In the genomic region with DNA sequence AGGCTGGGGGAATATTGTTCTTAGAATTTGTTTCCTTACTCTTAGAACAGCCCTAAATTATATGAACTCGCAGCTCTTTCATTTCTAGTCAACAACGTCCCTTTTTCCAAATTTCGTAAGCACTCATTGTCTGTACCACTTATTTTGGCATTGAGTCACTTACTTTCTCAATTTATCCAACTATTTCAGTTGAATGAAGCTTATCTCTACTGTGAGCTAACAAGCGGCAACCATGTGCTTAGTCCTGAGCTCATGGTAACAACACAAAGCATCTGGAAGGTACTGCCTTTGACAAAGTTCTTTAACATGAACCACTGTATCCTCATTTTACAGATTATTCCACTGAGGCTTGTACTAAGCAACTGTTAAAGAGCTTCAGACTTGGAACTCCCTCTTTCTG, we compare ENCODE assay signal across 11 cellular contexts.
DNase-seq lines count a peak whose midpoint lies in the region; ATAC-seq and TF ChIP-seq lines count a peak whose summit lies in the region.
"Had no signal": no experiment of that assay in that cellular context is flagged by ENCODE, and none has a peak within 500 bp of the region (broad histone marks: within the 10 kb centered on the region; RNA-seq: fewer than 3 reads in every experiment).

No MANE protein-coding gene starts in this region.

- intact Hi-C loops in activated B cell treated with CpG ODN at 0.5 μM for 24 hours (cut with micrococcal nuclease): loop anchor here (1.0 to 5.0 kb wide), 2 partner anchors 10 to 77 kb away; no protein-coding TSS in a partner anchor
- intact Hi-C loops in psoas muscle (cut with DNase I): no loop called here

- H3K27me3 ChIP-seq in psoas muscle (ENCODE audit: insufficient read depth in 3 of 3, low read length in 2 of 3): no peaks in the 10 kb centered on the region

- no peaks in the 10 kb centered on the region for H3K27me3 Mint-ChIP-seq in activated B cell treated with CpG ODN at 0.5 μM for 24 hours

- H3K36me3 Mint-ChIP-seq in activated B cell treated with CpG ODN at 0.5 μM for 24 hours (ENCODE audit: low read depth): no peaks in the 10 kb centered on the region

- H3K4me3 ChIP-seq in psoas muscle: no peak overlapping the region

- H3K27ac ChIP-seq in psoas muscle: no peak overlapping the region

- H3K4me3 Mint-ChIP-seq in activated B cell treated with CpG ODN at 0.5 μM for 24 hours: peak overlapping the region; percentile 66
- H3K4me3 Mint-ChIP-seq: T-helper 2 cell treated with Interferon-gamma antibody and Interleukin-4, amounts not matched to agents 5 μg/mL and 100 μg/mL, for 36 hours had no signal

- peak; percentile 13 for ATAC-seq in GM19397 (IDR thresholded peaks at IDR 0.05; ENCODE audit: unreplicated experiment)
- ATAC-seq in HG03354 (IDR thresholded peaks at IDR 0.05; ENCODE audit: poor library complexity, severe bottlenecking, unreplicated experiment): peak; percentile 5
- ATAC-seq in activated B cell treated with CpG ODN at 0.5 μM for 24 hours (ENCODE audit: low read depth): peak; percentile 5
- no peak for ATAC-seq in GM18870 (IDR thresholded peaks at IDR 0.05; ENCODE audit: unreplicated experiment)
- ATAC-seq in psoas muscle: no peak

- H3K9me3 ChIP-seq in psoas muscle: no peaks in the 10 kb centered on the region

- DNase-seq in activated B cell treated with CpG ODN at 0.5 μM for 24 hours (no peak), pons (ENCODE audit: low spot score) (peak; percentile 30), NCI-H748 (lab: John Stamatoyannopoulos, UW; ENCODE audit: unreplicated experiment) (no peak), psoas muscle (no peak), amygdala (lab: John Stamatoyannopoulos, UW) (no peak)
- DNase-seq: Kasumi-1, NCI-H524 treated with DMSO at 0.1 percent for 48 hours had no signal

- H3K4me1 Mint-ChIP-seq in activated B cell treated with CpG ODN at 0.5 μM for 24 hours: peaks cover 59% of the 10 kb centered on the region

- no peaks in the 10 kb centered on the region for H3K36me3 ChIP-seq in psoas muscle (ENCODE audit: insufficient read depth in 1 of 2, low read depth in 1 of 2)

- 84 to 89% (median 86%) methylated on average over 4 of the region's 4 CpGs for WGBS in psoas muscle, 3 donors

- H3K9me3 Mint-ChIP-seq in activated B cell treated with CpG ODN at 0.5 μM for 24 hours: no peaks in the 10 kb centered on the region
- H3K9me3 Mint-ChIP-seq: T-helper 2 cell treated with Interferon-gamma antibody and Interleukin-4, amounts not matched to agents 5 μg/mL and 100 μg/mL, for 36 hours had no signal

- CTCF ChIA-PET in activated B cell treated with CpG ODN at 0.5 μM for 24 hours (lab: Charles Lee): interaction anchor here (0.9 to 2.0 kb wide), 7 partner anchors 10 to 259 kb away, joined by 3 to 17 read pairs (median 6); no protein-coding TSS in a partner anchor

- POLR2A ChIA-PET in activated B cell treated with CpG ODN at 0.5 μM for 24 hours (lab: Charles Lee): interaction anchor here (1.0 to 1.7 kb wide), 3 partner anchors 10 to 75 kb away, joined by 4 to 17 read pairs (median 5); no protein-coding TSS in a partner anchor

- TF ChIP-seq CTCF in activated B cell treated with CpG ODN at 0.5 μM for 24 hours (IDR thresholded peaks at IDR 0.05) (no peak), psoas muscle (IDR thresholded peaks at IDR 0.05) (no peak)

- peak overlapping the region; percentile 79 for H3K27ac Mint-ChIP-seq in activated B cell treated with CpG ODN at 0.5 μM for 24 hours
- H3K27ac Mint-ChIP-seq: T-helper 2 cell treated with Interferon-gamma antibody and Interleukin-4, amounts not matched to agents 5 μg/mL and 100 μg/mL, for 36 hours had no signal

- no peaks in the 10 kb centered on the region for H3K4me1 ChIP-seq in psoas muscle

Comparison
In these comparisons a context has a peak if more than half of its experiments do, and no peak if none do; other contexts are left out.
1. ATAC-seq: peak in GM19397 (single experiment), HG03354 (single experiment) and activated B cell treated with CpG ODN at 0.5 μM for 24 hours (single experiment); none in GM18870 (single experiment) and psoas muscle (0 of 4).